In genomic region chr5:6087576-6087975, GRCh38 we compare ENCODE assay signal across 18 cellular contexts.
"Had no signal": no experiment of that assay in that cellular context is flagged by ENCODE, and none has a peak within 500 bp of the region (broad histone marks: within the 10 kb centered on the region; RNA-seq: fewer than 3 reads in every experiment).

No MANE protein-coding gene starts in this region.

- DNase-seq: colonic mucosa; effector memory CD4-positive, alpha-beta T cell; left ventricle myocardium superior; lower lobe of right lung; naive thymus-derived CD8-positive, alpha-beta T cell; nephron progenitor cell; occipital lobe; ovary; retina; right lobe of liver; small intestine; stimulated activated CD4-positive, alpha-beta T cell treated with anti-CD3 and anti-CD28 coated beads, Interleukin-15, amount 100 ng/mL, for 24 hours; stimulated activated CD4-positive, alpha-beta T cell treated with anti-CD3 and anti-CD28 coated beads, Interleukin-2, amount 100 ng/mL, for 48 hours; stimulated activated naive B cell treated with anti-CD40 and anti-IgM and Interleukin-4, amounts not matched to agents 10 μg/mL and 1 μg/mL and 100 μg/mL, for 72 hours; transverse colon; upper lobe of right lung; uterus had no signal

- H3K9me3 ChIP-seq: colonic mucosa, lower lobe of right lung, ovary, right lobe of liver, suprapubic skin, transverse colon, upper lobe of right lung, uterus had no signal

- H3K27me3 ChIP-seq: colonic mucosa, ovary, right lobe of liver, suprapubic skin, transverse colon, upper lobe of right lung, uterus had no signal

- H3K27ac ChIP-seq: colonic mucosa, lower lobe of right lung, ovary, right lobe of liver, suprapubic skin, transverse colon, upper lobe of right lung, uterus had no signal

- H3K36me3 ChIP-seq: colonic mucosa, lower lobe of right lung, ovary, right lobe of liver, suprapubic skin, transverse colon, upper lobe of right lung, uterus had no signal

- H3K4me3 ChIP-seq: colonic mucosa, lower lobe of right lung, ovary, right lobe of liver, suprapubic skin, transverse colon, upper lobe of right lung, uterus had no signal

- H3K4me1 ChIP-seq: colonic mucosa, lower lobe of right lung, right lobe of liver, suprapubic skin, transverse colon, upper lobe of right lung, uterus had no signal
